8 cellular contexts compared by ENCODE assay signal in genomic region chr19:3275583-3276340, GRCh38. TPM values are rescaled to one million over a fixed set of nuclear protein-coding genes. Genes with fewer than 3 reads are reported as not detected.
A peak's percentile ranks its signal among the peaks of the same experiment; 100 is the strongest.
DNase-seq lines count a peak whose midpoint lies in the region; ATAC-seq and TF ChIP-seq lines count a peak whose summit lies in the region.

No MANE protein-coding gene starts in this region.

- TF ChIP-seq CTCF in GM12875 (IDR thresholded peaks at IDR 0.05; ENCODE audit: borderline replicate concordance, insufficient read depth, low read depth, low read length) (peak; percentile 63; the same call in 1 of the 2 replicates), retinal pigment epithelial cell (conservative IDR thresholded peaks at IDR 0.05; ENCODE audit: low read depth, low read length) (no peak)

- peak; percentile 74 for DNase-seq in NCI-H1048 (lab: John Stamatoyannopoulos, UW)
- DNase-seq in T follicular helper cell (ENCODE audit: low read depth), result peak; percentile 94
- DNase-seq in activated naive CD8-positive, alpha-beta T cell treated with anti-CD3 and anti-CD28 coated beads, Interleukin-2, amount 50 U/mL, for 16 hours (ENCODE audit: low read depth, low spot score), result peak; percentile 91
- DNase-seq in left cardiac atrium, result peak; percentile 82
- DNase-seq in retinal pigment epithelial cell (ENCODE audit: low read depth), result peak; percentile 31

- peak; percentile 90 to 94 for ATAC-seq in left cardiac atrium
- no peak for ATAC-seq in HG03108 (IDR thresholded peaks at IDR 0.05; ENCODE audit: unreplicated experiment)
- no peak for ATAC-seq in GM19395 (IDR thresholded peaks at IDR 0.05; ENCODE audit: unreplicated experiment)

- peak overlapping the region; percentile 57 for H3K4me3 ChIP-seq in GM12875 (ENCODE audit: low read depth, low read length)
- H3K4me3 ChIP-seq in retinal pigment epithelial cell (ENCODE audit: low read length), result peak overlapping the region; percentile 35

- intact Hi-C loops in left cardiac atrium (cut with DNase I), result no loop called here

RNA-seq across cellular contexts. Expression of gene CELF5, which starts 51.3 kb away (rescaled TPM):
- total RNA-seq in left cardiac atrium, result under 1 TPM in 1 of 2 donors, not detected in 1; 0.16 TPM

Comparison
In these comparisons a context has a peak if more than half of its experiments do, and no peak if none do; other contexts are left out.
1. DNase-seq: peak in every context shown above with its lines; median percentile 94 in T follicular helper cell; 91 in activated naive CD8-positive, alpha-beta T cell treated with anti-CD3 and anti-CD28 coated beads, Interleukin-2, amount 50 U/mL, for 16 hours; 82 in left cardiac atrium; 74 in NCI-H1048; 31 in retinal pigment epithelial cell.
2. ATAC-seq: peak in left cardiac atrium (2 of 2); none in HG03108 (single experiment) and GM19395 (single experiment).